1 cellular context compared by ENCODE assay signal in genomic region chr5:142405814-142406395, GRCh38.
TF ChIP-seq lines count a peak whose summit lies in the region.

No MANE protein-coding gene starts in this region.

TF ChIP-seq in H1, 55 proteins besides CTCF, POLR2A, EP300 and RAD21:
- TF ChIP-seq SP2 (IDR thresholded peaks at IDR 0.05; ENCODE audit: low read length) (no peak), PHF8 (conservative IDR thresholded peaks at IDR 0.05; ENCODE audit: low read depth, low read length) (no peak), KDM1A (IDR thresholded peaks at IDR 0.05; ENCODE audit: borderline replicate concordance, low read length) (0 out of 2 replicates have a peak, but pooled peaks have one; percentile 20)
